Comparison of ENCODE assay signal across 27 cellular contexts in genomic region chr2:233137040-233137439, GRCh38.
"Had no signal": no experiment of that assay in that cellular context is flagged by ENCODE, and none has a peak within 500 bp of the region (broad histone marks: within the 10 kb centered on the region; RNA-seq: fewer than 3 reads in every experiment).

No MANE protein-coding gene starts in this region.

- H3K27me3 Mint-ChIP-seq: dendritic cell treated with granulocyte-macrophage colony-stimulating factor and Interleukin-4, amounts not matched to agents 40 ng/mL and 50 ng/mL, for 4 days; naive thymus-derived CD4-positive, alpha-beta T cell; stimulated activated memory B cell treated with anti-CD40 and anti-IgM and Interleukin-4, amounts not matched to agents 10 μg/mL and 1 μg/mL and 100 μg/mL, for 72 hours had no signal

- H3K36me3 Mint-ChIP-seq: type B pancreatic cell had no signal

- FAIRE-seq: endothelial cell of umbilical vein had no signal

- ATAC-seq: foreskin keratinocyte; gastroesophageal sphincter; heart left ventricle; left cardiac atrium; left lung; naive thymus-derived CD4-positive, alpha-beta T cell; psoas muscle; right cardiac atrium; stimulated activated memory B cell treated with anti-CD40 and anti-IgM and Interleukin-4, amounts not matched to agents 10 μg/mL and 1 μg/mL and 100 μg/mL, for 72 hours; stimulated activated naive CD8-positive, alpha-beta T cell treated with anti-CD3 and anti-CD28 coated beads, Interleukin-15, Interleukin-2, amounts not matched to agents 100 U/mL and 50 U/mL, for 24 hours had no signal

- DNase-seq: colonic mucosa; effector CD8-positive, alpha-beta T cell; endodermal cell; foreskin keratinocyte; heart left ventricle; left cardiac atrium; left lung; mesendoderm; midbrain; naive thymus-derived CD4-positive, alpha-beta T cell; occipital lobe; ovary; posterior cingulate gyrus; psoas muscle; right cardiac atrium; sigmoid colon; stimulated activated CD4-positive, alpha-beta T cell treated with anti-CD3 and anti-CD28 coated beads, Interleukin-2, amount 100 ng/mL, for 24 hours; stimulated activated CD4-positive, alpha-beta T cell treated with anti-CD3 and anti-CD28 coated beads, Interleukin-4, amount 100 ng/mL, for 24 hours; stimulated activated naive CD8-positive, alpha-beta T cell treated with anti-CD3 and anti-CD28 coated beads, Interleukin-15, Interleukin-2, amounts not matched to agents 100 U/mL and 50 U/mL, for 24 hours; substantia nigra; testis; tibial artery had no signal

- H3K4me3 Mint-ChIP-seq: dendritic cell treated with granulocyte-macrophage colony-stimulating factor and Interleukin-4, amounts not matched to agents 40 ng/mL and 50 ng/mL, for 4 days; endodermal cell; naive thymus-derived CD4-positive, alpha-beta T cell; stimulated activated memory B cell treated with anti-CD40 and anti-IgM and Interleukin-4, amounts not matched to agents 10 μg/mL and 1 μg/mL and 100 μg/mL, for 72 hours; type B pancreatic cell had no signal

- H3K9me3 Mint-ChIP-seq: dendritic cell treated with granulocyte-macrophage colony-stimulating factor and Interleukin-4, amounts not matched to agents 40 ng/mL and 50 ng/mL, for 4 days; type B pancreatic cell had no signal

- H3K27ac Mint-ChIP-seq: dendritic cell treated with granulocyte-macrophage colony-stimulating factor and Interleukin-4, amounts not matched to agents 40 ng/mL and 50 ng/mL, for 4 days; endodermal cell; type B pancreatic cell had no signal
